ENCODE assay signal across 34 cellular contexts in the genomic region with DNA sequence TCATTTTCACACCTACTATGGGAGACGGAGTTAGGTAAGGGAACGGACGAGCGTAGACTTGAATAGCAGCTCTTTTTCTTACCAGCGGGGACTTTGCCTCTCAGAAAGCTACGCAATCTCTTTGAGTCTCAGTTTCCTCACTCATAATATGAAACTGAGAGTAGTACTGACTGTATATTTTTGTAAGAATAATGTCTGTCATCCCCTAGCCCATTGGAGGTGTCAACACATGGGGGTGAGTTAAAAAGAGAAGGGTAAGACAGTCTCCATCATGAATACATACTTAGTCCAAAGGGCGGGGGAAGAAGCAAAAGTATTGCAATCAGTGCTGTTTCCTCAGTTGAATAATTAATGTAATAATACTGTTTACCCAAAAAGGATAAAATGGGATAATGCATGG.
"Had no signal": no experiment of that assay in that cellular context is flagged by ENCODE, and none has a peak within 500 bp of the region (broad histone marks: within the 10 kb centered on the region; RNA-seq: fewer than 3 reads in every experiment).

No MANE protein-coding gene starts in this region.

- H3K36me3 ChIP-seq: MG63, SJCRH30 had no signal

- H3K27me3 ChIP-seq: MG63, SJCRH30 had no signal

- DNase-seq: Kasumi-1, KG1, MG63, NCI-H1048, NCI-H1092 treated with DMSO at 0.1 percent for 48 hours, NCI-H1105 treated with DMSO at 0.1 percent for 48 hours, NCI-H1417, NCI-H1436, NCI-H146, NCI-H1694, NCI-H187, NCI-H1930, NCI-H2029 treated with DMSO at 0.1 percent for 48 hours, NCI-H2081 treated with DMSO at 0.1 percent for 48 hours, NCI-H2107, NCI-H2171, NCI-H226, NCI-H446 treated with DMSO at 0.1 percent for 48 hours, NCI-H510A, NCI-H524, NCI-H526, NCI-H69, NCI-H748 treated with DMSO at 0.1 percent for 48 hours, PC-9, SHP77, SIG-M5, SJCRH30, SW 1271 had no signal

- H2AFZ ChIP-seq: PC-9 had no signal

- H3K27ac ChIP-seq: PC-9, RWPE1, SJCRH30, SK-N-MC had no signal

- ATAC-seq: Panc1, Right ventricle myocardium inferior, SK-N-SH treated with all-trans-retinoic acid at 6 μM for 48 hours had no signal

- H3K9me3 ChIP-seq: MG63, SJCRH30 had no signal

- H3K4me1 ChIP-seq: SJCRH30 had no signal

- FAIRE-seq: RCC 7860 had no signal

- H3K4me3 ChIP-seq: MG63, PC-9, SJCRH30, SK-N-MC had no signal

- H3K4me2 ChIP-seq: PC-9 had no signal
